ENCODE assay signal across 11 cellular contexts in the genomic region with DNA sequence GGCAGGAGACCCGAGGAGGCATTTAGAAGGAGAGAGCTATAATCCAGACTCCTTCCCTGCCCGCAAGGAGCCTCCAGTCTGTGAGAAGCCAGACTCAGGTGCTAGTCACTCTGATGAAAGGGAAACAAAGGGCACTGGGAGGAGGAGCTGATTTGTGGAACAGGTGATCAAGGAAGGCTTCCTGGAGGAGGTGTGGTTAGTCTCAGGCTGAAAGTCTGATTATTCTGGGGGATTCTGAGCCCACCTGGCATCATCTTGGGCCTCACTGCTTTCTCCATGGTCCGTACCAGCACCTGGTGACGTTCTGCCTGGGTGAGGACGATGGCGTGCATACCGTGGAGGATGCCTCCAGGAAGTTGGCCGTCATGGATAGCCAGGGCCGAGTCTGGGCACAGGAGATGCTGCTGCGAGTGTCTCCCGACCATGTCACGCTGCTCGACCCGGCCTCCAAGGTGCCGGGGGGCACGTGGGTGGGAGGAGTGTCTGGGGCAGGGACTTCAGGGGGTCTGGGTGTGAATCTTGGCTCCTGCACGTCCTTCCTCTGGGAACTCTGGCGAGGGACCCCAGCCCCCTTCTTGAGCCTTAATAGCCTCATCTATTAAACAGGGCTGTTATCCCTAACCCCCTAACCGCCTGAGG. TPM values are rescaled to one million over a fixed set of nuclear protein-coding genes. Genes with fewer than 3 reads are reported as not detected.
DNase-seq lines count a peak whose midpoint lies in the region; ATAC-seq, FAIRE-seq and TF ChIP-seq lines count a peak whose summit lies in the region.
"Had no signal": no experiment of that assay in that cellular context is flagged by ENCODE, and none has a peak within 500 bp of the region (broad histone marks: within the 10 kb centered on the region; RNA-seq: fewer than 3 reads in every experiment).

No MANE protein-coding gene starts in this region.

- POLR2A ChIA-PET in HEK293 (lab: Yijun Ruan, JAX), result interaction anchor here (0.5 to 1.5 kb wide), 4 partner anchors 38 to 305 kb away, joined by 3 to 5 read pairs (median 4); a partner anchor contains a TSS

- no peak for ATAC-seq in memory B cell (ENCODE audit: low read depth)

- H3K4me3 ChIP-seq in BE2C (ENCODE audit: low read depth, low read length) (peak overlapping the region; percentile 23; the same call in 1 of the 2 replicates), HEK293 (ENCODE audit: low read depth, low read length) (no peak overlapping the region), astrocyte (ENCODE audit: insufficient read depth, low read depth, low read length) (no peak overlapping the region)

- H3K9me3 ChIP-seq in BE2C (peaks cover 9% of the 10 kb centered on the region; the same call in 1 of the 2 replicates), HEK293 (ENCODE audit: control insufficient read depth, insufficient read depth, low read depth, low read length) (no peaks in the 10 kb centered on the region), astrocyte (ENCODE audit: insufficient read depth, low read depth, low read length) (peaks cover 4% of the 10 kb centered on the region)
- H3K9me3 ChIP-seq: tibial artery had no signal

- peaks cover 2% of the 10 kb centered on the region for H3K9me3 Mint-ChIP-seq in astrocyte (ENCODE audit: unreplicated experiment)
- H3K9me3 Mint-ChIP-seq in memory B cell, result peaks cover 5% of the 10 kb centered on the region

- H3K4me3 Mint-ChIP-seq in astrocyte (ENCODE audit: unreplicated experiment) (peak overlapping the region; percentile 54), memory B cell (peak overlapping the region; percentile 80)

- no peaks in the 10 kb centered on the region for H3K36me3 ChIP-seq in BE2C
- H3K36me3 ChIP-seq in HEK293 (ENCODE audit: control insufficient read depth in 2 of 2, insufficient read depth in 1 of 2, low read length in 2 of 2), result no peaks in the 10 kb centered on the region
- no peaks in the 10 kb centered on the region for H3K36me3 ChIP-seq in astrocyte (ENCODE audit: insufficient read depth, low read length)
- H3K36me3 ChIP-seq: tibial artery had no signal

- no peak for TF ChIP-seq CTCF in BE2C (IDR thresholded peaks at IDR 0.05; ENCODE audit: low read depth, low read length)
- no peak for TF ChIP-seq CTCF in HEK293 (tag by site-specific recombination; IDR thresholded peaks at IDR 0.05)
- no peak for TF ChIP-seq CTCF in astrocyte (IDR thresholded peaks at IDR 0.05; ENCODE audit: insufficient read depth, low read depth, low read length)

- no peak overlapping the region for H3K9ac ChIP-seq in astrocyte (ENCODE audit: low read length)

- H3K4me2 ChIP-seq in astrocyte (ENCODE audit: low read length), result no peak overlapping the region

- H3K27me3 ChIP-seq in BE2C, result peaks cover 51% of the 10 kb centered on the region
- H3K27me3 ChIP-seq in astrocyte (ENCODE audit: insufficient read depth, low read length), result peaks cover 52% of the 10 kb centered on the region

- H3K36me3 Mint-ChIP-seq in astrocyte (ENCODE audit: low read depth, unreplicated experiment) (peaks cover 4% of the 10 kb centered on the region), memory B cell (peaks cover 3% of the 10 kb centered on the region)

- DNase-seq in BE2C (no peak), astrocyte (ENCODE audit: low read depth) (no peak), memory B cell (ENCODE audit: low spot score in 2 of 2) (no peak), NCI-H146 treated with DMSO at 0.1 percent for 48 hours (lab: John Stamatoyannopoulos, UW; ENCODE audit: unreplicated experiment) (no peak), middle frontal gyrus (ENCODE audit: extremely low spot score, low spot score) (no peak), COLO668 (lab: John Stamatoyannopoulos, UW; ENCODE audit: unreplicated experiment) (no peak)
- DNase-seq in central memory CD4-positive, alpha-beta T cell, result no peak
- DNase-seq: tibial artery had no signal

- no peaks in the 10 kb centered on the region for H3K4me1 ChIP-seq in BE2C
- H3K4me1 ChIP-seq in HEK293 (ENCODE audit: control insufficient read depth, insufficient read depth, low read length), result no peaks in the 10 kb centered on the region
- H3K4me1 ChIP-seq in astrocyte (ENCODE audit: insufficient read depth, low read length), result peaks cover 11% of the 10 kb centered on the region

- FAIRE-seq in astrocyte (lab: Jason Lieb, UNC), result no peak

- CTCF ChIA-PET in HEK293 (lab: Yijun Ruan, JAX), result interaction anchor here (0.6 to 1.0 kb wide), 3 partner anchors 80 to 752 kb away, joined by 3 to 4 read pairs (median 3); no protein-coding TSS in a partner anchor

- H3K27me3 Mint-ChIP-seq in astrocyte (ENCODE audit: low read depth, unreplicated experiment) (peaks cover 52% of the 10 kb centered on the region), memory B cell (peaks cover 55% of the 10 kb centered on the region)

- H3K79me2 ChIP-seq in astrocyte (ENCODE audit: insufficient read depth, low read length), result no peaks in the 10 kb centered on the region

- H2AFZ ChIP-seq in astrocyte (ENCODE audit: low read depth, low read length), result no peak overlapping the region

- H3K27ac ChIP-seq in HEK293 (ENCODE audit: extremely low read depth, low read depth, low read length) (no peak overlapping the region), astrocyte (ENCODE audit: low read depth, low read length) (no peak overlapping the region)
- H3K27ac ChIP-seq: tibial artery had no signal

- H4K20me1 ChIP-seq in astrocyte (ENCODE audit: insufficient read depth, low read length), result no peaks in the 10 kb centered on the region

- H3K27ac Mint-ChIP-seq in astrocyte (ENCODE audit: unreplicated experiment), result no peak overlapping the region
- no peak overlapping the region for H3K27ac Mint-ChIP-seq in memory B cell

- H3K4me1 Mint-ChIP-seq in astrocyte (ENCODE audit: low read depth, unreplicated experiment) (peaks cover 2% of the 10 kb centered on the region), memory B cell (peaks cover 22% of the 10 kb centered on the region)

TF ChIP-seq in HEK293, 187 proteins besides CTCF, POLR2A, EP300 and RAD21:
- TF ChIP-seq, protein P1, sequence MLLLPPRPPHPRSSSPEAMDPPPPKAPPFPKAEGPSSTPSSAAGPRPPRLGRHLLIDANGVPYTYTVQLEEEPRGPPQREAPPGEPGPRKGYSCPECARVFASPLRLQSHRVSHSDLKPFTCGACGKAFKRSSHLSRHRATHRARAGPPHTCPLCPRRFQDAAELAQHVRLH (tag by site-specific recombination; IDR thresholded peaks at IDR 0.05), result peak; percentile 41; the same call in 1 of the 2 replicates
- TF ChIP-seq ZNF24 (tag by site-specific recombination; IDR thresholded peaks at IDR 0.05) (no peak), ZNF391 (tag by site-specific recombination; IDR thresholded peaks at IDR 0.05; ENCODE audit: borderline replicate concordance, low read depth) (peak; percentile 88; the same call in 1 of the 2 replicates)
TF ChIP-seq in HEK293: peak in this region for 2.

RNA-seq across cellular contexts. Expression of a gene that starts 3.9 kb away (rescaled TPM):
- polyA plus RNA-seq in BE2C (2012; ENCODE audit: insufficient read depth, insufficient read length, low read depth), result not detected
- total RNA-seq in astrocyte, result 7.6 and 9.2 TPM in 2 replicates

RNA-seq across cellular contexts. Expression of a gene that starts 16.6 kb away (rescaled TPM):
- 19.7 TPM for polyA plus RNA-seq in BE2C (2012; ENCODE audit: insufficient read depth, insufficient read length, low read depth)
- 18.8 and 22.6 TPM in 2 replicates for total RNA-seq in astrocyte

RNA-seq across cellular contexts. Expression of a gene that starts 37.9 kb away (rescaled TPM):
- 75.9 TPM for polyA plus RNA-seq in BE2C (2012; ENCODE audit: insufficient read depth, insufficient read length, low read depth)
- 79.7 and 86.2 TPM in 2 replicates for total RNA-seq in astrocyte

RNA-seq across cellular contexts. Expression of a gene that starts 41.5 kb away (rescaled TPM):
- not detected for polyA plus RNA-seq in BE2C (2012; ENCODE audit: insufficient read depth, insufficient read length, low read depth)
- total RNA-seq in astrocyte, result 0.36 and 0.48 TPM in 2 replicates
- total RNA-seq: activated CD8-positive, alpha-beta memory T cell treated with anti-CD3 and anti-CD28 coated beads for 36 hours; fibroblast of lung had no signal
- polyA plus RNA-seq: fibroblast of lung had no signal
